In the genomic region with DNA sequence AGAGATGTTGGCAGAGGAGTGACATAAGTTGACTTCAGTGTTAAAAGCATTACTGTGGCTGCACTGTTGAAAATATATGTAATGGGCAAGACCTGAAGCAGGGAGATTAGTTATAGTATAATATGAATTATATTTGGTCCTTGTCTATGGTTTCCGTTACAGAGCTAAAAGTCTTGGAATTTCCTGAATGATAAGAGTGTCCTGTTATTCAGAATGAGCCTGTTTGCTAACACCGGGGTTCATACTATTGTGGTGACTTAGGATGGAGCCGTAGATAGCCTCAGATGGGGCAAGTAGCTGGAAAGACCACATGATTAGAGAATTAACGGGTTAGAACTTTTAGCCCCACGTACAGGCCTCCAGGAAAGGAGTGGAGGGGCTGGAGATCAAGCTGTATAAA, we compare ENCODE assay signal across 15 cellular contexts.
"Had no signal": no experiment of that assay in that cellular context is flagged by ENCODE, and none has a peak within 500 bp of the region (broad histone marks: within the 10 kb centered on the region; RNA-seq: fewer than 3 reads in every experiment).

No MANE protein-coding gene starts in this region.

- H3K27me3 ChIP-seq: sigmoid colon had no signal

- H3K27ac ChIP-seq: prostate gland, sigmoid colon had no signal

- H3K4me3 Mint-ChIP-seq: activated CD4-positive, alpha-beta memory T cell treated with anti-CD3 and anti-CD28 coated beads, Interleukin-2, amount 10 ng/mL, durations not matched to agents 7 days and 5 days; endodermal cell; natural killer cell treated with Interleukin-12 subunit alpha and Interleukin-12 subunit beta and Interleukin-15 and Interleukin-18, amount 100 ng/mL, for 72 hours had no signal

- ATAC-seq: left colon; mucosa of descending colon; natural killer cell treated with Interleukin-12 subunit alpha and Interleukin-12 subunit beta and Interleukin-15 and Interleukin-18, amount 100 ng/mL, for 72 hours had no signal

- H3K27me3 Mint-ChIP-seq: activated CD4-positive, alpha-beta memory T cell treated with anti-CD3 and anti-CD28 coated beads, Interleukin-2, amount 10 ng/mL, durations not matched to agents 7 days and 5 days; natural killer cell treated with Interleukin-12 subunit alpha and Interleukin-12 subunit beta and Interleukin-15 and Interleukin-18, amount 100 ng/mL, for 72 hours had no signal

- H3K9me3 ChIP-seq: mucosa of descending colon, prostate gland, sigmoid colon had no signal

- H3K4me3 ChIP-seq: mucosa of descending colon, prostate gland, sigmoid colon had no signal

- H3K36me3 ChIP-seq: prostate gland had no signal

- H3K27ac Mint-ChIP-seq: activated CD4-positive, alpha-beta memory T cell treated with anti-CD3 and anti-CD28 coated beads, Interleukin-2, amount 10 ng/mL, durations not matched to agents 7 days and 5 days had no signal

- H3K4me1 ChIP-seq: prostate gland had no signal

- DNase-seq: activated CD4-positive, alpha-beta memory T cell treated with anti-CD3 and anti-CD28 coated beads, Interleukin-2, amount 10 ng/mL, durations not matched to agents 7 days and 5 days; activated CD8-positive, alpha-beta memory T cell treated with anti-CD3 and anti-CD28 coated beads, Interleukin-2, amount 50 U/mL, for 48 hours; caudate nucleus; endodermal cell; left colon; mucosa of descending colon; nucleus accumbens; SHP77; sigmoid colon; stimulated activated CD4-positive, alpha-beta T cell treated with anti-CD3 and anti-CD28 coated beads, Interleukin-2, amount 100 ng/mL, for 24 hours; stimulated activated naive CD4-positive, alpha-beta T cell; substantia nigra; trophoblast cell had no signal

- H3K9me3 Mint-ChIP-seq: activated CD4-positive, alpha-beta memory T cell treated with anti-CD3 and anti-CD28 coated beads, Interleukin-2, amount 10 ng/mL, durations not matched to agents 7 days and 5 days; endodermal cell; natural killer cell treated with Interleukin-12 subunit alpha and Interleukin-12 subunit beta and Interleukin-15 and Interleukin-18, amount 100 ng/mL, for 72 hours had no signal
